27 cellular contexts compared by ENCODE assay signal in the genomic region with DNA sequence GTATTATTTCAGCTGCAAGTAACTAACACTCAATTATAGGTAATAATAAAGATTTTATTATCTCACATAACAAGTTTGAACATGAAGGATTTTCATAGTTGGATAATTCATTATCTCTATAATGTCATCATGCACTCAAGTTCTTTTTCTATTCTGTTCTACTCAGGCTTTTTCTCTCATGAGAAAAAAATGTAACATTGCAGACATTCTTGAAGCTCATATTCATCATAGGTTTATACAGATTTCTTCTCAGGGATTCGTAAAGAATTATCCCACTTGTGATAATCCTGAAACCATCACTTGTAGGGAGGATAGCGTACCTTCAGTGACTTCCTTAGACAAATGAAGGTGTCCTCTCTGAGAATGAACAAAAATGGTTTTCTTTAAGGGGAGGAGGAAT.
DNase-seq lines count a peak whose midpoint lies in the region; ATAC-seq, FAIRE-seq and TF ChIP-seq lines count a peak whose summit lies in the region.
"Had no signal": no experiment of that assay in that cellular context is flagged by ENCODE, and none has a peak within 500 bp of the region (broad histone marks: within the 10 kb centered on the region; RNA-seq: fewer than 3 reads in every experiment).

No MANE protein-coding gene starts in this region.

- H3F3A ChIP-seq in GM23248 (ENCODE audit: insufficient read depth), result no peaks in the 10 kb centered on the region

- H3K4me2 ChIP-seq in GM23248 (ENCODE audit: unreplicated experiment) (no peak overlapping the region), astrocyte (ENCODE audit: low read length) (no peak overlapping the region)
- H3K4me2 ChIP-seq: BLaER1 treated with 17β-estradiol and CSF1 and Interleukin-3, amounts not matched to agents 10 nM and 100 nM; KMS-11 had no signal

- H3K36me3 ChIP-seq in GM23248 (ENCODE audit: low read depth) (no peaks in the 10 kb centered on the region), astrocyte (ENCODE audit: insufficient read depth, low read length) (no peaks in the 10 kb centered on the region)
- H3K36me3 ChIP-seq: BLaER1 treated with 17β-estradiol and CSF1 and Interleukin-3, amounts not matched to agents 10 nM and 100 nM had no signal

- H3K27ac Mint-ChIP-seq in astrocyte (ENCODE audit: unreplicated experiment), result no peak overlapping the region
- H3K27ac Mint-ChIP-seq: CD4-positive, alpha-beta T cell; IgD-negative memory B cell had no signal

- H3K4me1 Mint-ChIP-seq in astrocyte (ENCODE audit: low read depth, unreplicated experiment), result peaks cover 10% of the 10 kb centered on the region
- H3K4me1 Mint-ChIP-seq: IgD-negative memory B cell had no signal

- H3K9ac ChIP-seq in GM23248 (no peak overlapping the region), astrocyte (ENCODE audit: low read length) (no peak overlapping the region)
- H3K9ac ChIP-seq: BLaER1 treated with 17β-estradiol and CSF1 and Interleukin-3, amounts not matched to agents 10 nM and 100 nM; KMS-11 had no signal

- H3K9me3 Mint-ChIP-seq in astrocyte (ENCODE audit: unreplicated experiment), result no peaks in the 10 kb centered on the region
- H3K9me3 Mint-ChIP-seq: CD4-positive, alpha-beta T cell had no signal

- H3K36me3 Mint-ChIP-seq in astrocyte (ENCODE audit: low read depth, unreplicated experiment), result no peaks in the 10 kb centered on the region

- ATAC-seq in foreskin keratinocyte, result no peak
- no peak for ATAC-seq in HG02623 (IDR thresholded peaks at IDR 0.05; ENCODE audit: unreplicated experiment)

- H4K20me1 ChIP-seq in GM23248 (ENCODE audit: insufficient read depth) (no peaks in the 10 kb centered on the region), astrocyte (ENCODE audit: insufficient read depth, low read length) (no peaks in the 10 kb centered on the region)
- H4K20me1 ChIP-seq: BLaER1 treated with 17β-estradiol and CSF1 and Interleukin-3, amounts not matched to agents 10 nM and 100 nM had no signal

- H3K4me3 ChIP-seq in AG10803 (ENCODE audit: low read length) (no peak overlapping the region), GM23248 (no peak overlapping the region), astrocyte (ENCODE audit: insufficient read depth, low read depth, low read length) (no peak overlapping the region)
- H3K4me3 ChIP-seq: BLaER1 treated with 17β-estradiol and CSF1 and Interleukin-3, amounts not matched to agents 10 nM and 100 nM; SK-N-MC had no signal

- no peak overlapping the region for H3K4me3 Mint-ChIP-seq in astrocyte (ENCODE audit: unreplicated experiment)
- H3K4me3 Mint-ChIP-seq: CD4-positive, alpha-beta T cell; IgD-negative memory B cell had no signal

- TF ChIP-seq CTCF in AG10803 (conservative IDR thresholded peaks at IDR 0.05; ENCODE audit: low read length) (no peak), astrocyte (IDR thresholded peaks at IDR 0.05; ENCODE audit: insufficient read depth, low read depth, low read length) (no peak), foreskin keratinocyte (conservative IDR thresholded peaks at IDR 0.05) (no peak), GM13977 (IDR thresholded peaks at IDR 0.05; ENCODE audit: extremely low read depth, insufficient read depth, missing control alignments) (no peak)

- H3K79me2 ChIP-seq in GM23248 (ENCODE audit: insufficient read depth) (no peaks in the 10 kb centered on the region), astrocyte (ENCODE audit: insufficient read depth, low read length) (no peaks in the 10 kb centered on the region)

- DNase-seq in AG10803 (ENCODE audit: low read depth) (peak; percentile 5), GM23248 (peak; percentile 7), astrocyte (ENCODE audit: low read depth) (peak; percentile 43), foreskin keratinocyte (peak; percentile 45 to 75), COR-L47 (lab: John Stamatoyannopoulos, UW) (no peak), NCI-H187 treated with DMSO at 0.1 percent for 48 hours (lab: John Stamatoyannopoulos, UW) (no peak), GM13977 (ENCODE audit: low spot score) (no peak)
- DNase-seq: 8988T; ACHN; AML-193; CD4-positive, alpha-beta T cell; H7; MM.1S; NCI-H1048; NCI-H1417; NCI-H1694; NCI-H2081; NCI-H2171 treated with DMSO at 0.1 percent for 48 hours; NCI-H524; NCI-H774; SIG-M5 had no signal

- H2AFZ ChIP-seq in GM23248 (no peak overlapping the region), astrocyte (ENCODE audit: low read depth, low read length) (no peak overlapping the region)

- 72 to 83% methylated on average over 2 of the region's 2 CpGs for WGBS in GM23248 (ENCODE audit: low coverage in 1 of 2, low lambda C conversion rate in 2 of 2, missing lambda C conversion rate in 2 of 2), 2 experiments

- no peaks in the 10 kb centered on the region for H3K4me1 ChIP-seq in GM23248 (ENCODE audit: insufficient read depth)
- no peaks in the 10 kb centered on the region for H3K4me1 ChIP-seq in astrocyte (ENCODE audit: insufficient read depth, low read length)
- H3K4me1 ChIP-seq in foreskin keratinocyte, result peaks cover 21% of the 10 kb centered on the region
- H3K4me1 ChIP-seq: BLaER1 treated with 17β-estradiol and CSF1 and Interleukin-3, amounts not matched to agents 10 nM and 100 nM had no signal

- no peaks in the 10 kb centered on the region for H3K27me3 Mint-ChIP-seq in astrocyte (ENCODE audit: low read depth, unreplicated experiment)
- H3K27me3 Mint-ChIP-seq: CD4-positive, alpha-beta T cell; IgD-negative memory B cell had no signal

- FAIRE-seq in astrocyte (lab: Jason Lieb, UNC), result peak; percentile 20
- FAIRE-seq: RCC 7860 had no signal

- no peaks in the 10 kb centered on the region for H3K9me2 ChIP-seq in GM23248 (ENCODE audit: insufficient read depth)

- in situ Hi-C loops in GM23248 (cut with MboI) (no loop called here), GM13977 (cut with MboI; ENCODE audit: low pct_unique_long_range_greater_than_20kb, low sequenced_read_pairs, unreplicated experiment) (no loop called here)

- H3K27ac ChIP-seq in GM23248 (no peak overlapping the region), astrocyte (ENCODE audit: low read depth, low read length) (no peak overlapping the region), foreskin keratinocyte (no peak overlapping the region)
- H3K27ac ChIP-seq: BLaER1 treated with 17β-estradiol and CSF1 and Interleukin-3, amounts not matched to agents 10 nM and 100 nM; KMS-11; SK-N-MC had no signal

- no peaks in the 10 kb centered on the region for H3K9me3 ChIP-seq in GM23248 (ENCODE audit: low read depth)
- no peaks in the 10 kb centered on the region for H3K9me3 ChIP-seq in astrocyte (ENCODE audit: insufficient read depth, low read depth, low read length)
- H3K9me3 ChIP-seq: BLaER1 treated with 17β-estradiol and CSF1 and Interleukin-3, amounts not matched to agents 10 nM and 100 nM had no signal

- H3K27me3 ChIP-seq in GM23248 (replicated peaks; ENCODE audit: insufficient read depth), result no peaks in the 10 kb centered on the region
- no peaks in the 10 kb centered on the region for H3K27me3 ChIP-seq in astrocyte (ENCODE audit: insufficient read depth, low read length)
- H3K27me3 ChIP-seq in foreskin keratinocyte, result no peaks in the 10 kb centered on the region
- H3K27me3 ChIP-seq: BLaER1 treated with 17β-estradiol and CSF1 and Interleukin-3, amounts not matched to agents 10 nM and 100 nM had no signal

Comparison
In these comparisons a context has a peak if more than half of its experiments do, and no peak if none do; other contexts are left out.
1. DNase-seq: peak in AG10803 (single experiment), GM23248 (single experiment), astrocyte (single experiment) and foreskin keratinocyte (2 of 2); none in COR-L47 (single experiment), NCI-H187 treated with DMSO at 0.1 percent for 48 hours (single experiment) and GM13977 (single experiment).